Comparison of ENCODE assay signal across 9 cellular contexts in the genomic region with DNA sequence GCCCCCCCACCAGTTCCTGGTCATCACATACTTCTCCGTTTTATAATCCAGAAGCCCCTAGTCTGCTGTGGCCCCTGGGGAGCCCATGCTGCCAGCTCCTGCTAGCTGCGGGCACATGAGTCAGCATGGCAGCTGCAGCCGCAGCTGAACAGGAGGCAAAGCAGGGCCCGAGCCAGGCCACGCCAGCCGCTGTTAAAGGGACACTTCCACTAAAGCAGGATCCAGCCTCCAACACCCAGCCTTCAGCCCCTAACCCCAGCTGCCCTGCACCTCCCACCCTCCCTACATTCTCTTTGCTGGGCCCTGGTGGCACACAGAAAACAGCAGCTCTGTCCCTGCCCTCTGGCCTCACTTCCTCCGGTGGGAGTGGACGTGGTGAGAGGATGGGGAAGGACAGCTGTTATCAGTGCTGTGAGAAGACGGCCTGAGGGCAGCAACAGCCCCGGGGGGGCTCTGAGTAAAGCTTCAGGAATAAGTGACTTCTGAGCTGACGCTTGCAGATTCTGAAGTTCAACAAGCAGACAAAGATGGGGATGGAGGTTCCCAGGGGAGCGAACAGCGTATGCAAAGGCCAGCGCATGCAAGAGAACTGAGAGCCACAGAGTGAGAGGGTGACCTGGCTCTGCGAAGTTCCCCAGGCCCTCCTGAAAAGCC. TPM values are rescaled to one million over a fixed set of nuclear protein-coding genes. Genes with fewer than 3 reads are reported as not detected.
A peak's percentile ranks its signal among the peaks of the same experiment; 100 is the strongest.
DNase-seq lines count a peak whose midpoint lies in the region; ATAC-seq and TF ChIP-seq lines count a peak whose summit lies in the region.
"Had no signal": no experiment of that assay in that cellular context is flagged by ENCODE, and none has a peak within 500 bp of the region (broad histone marks: within the 10 kb centered on the region; RNA-seq: fewer than 3 reads in every experiment).

No MANE protein-coding gene starts in this region.

- H3K4me2 ChIP-seq in BLaER1, result peak overlapping the region; percentile 86

- H3K27me3 ChIP-seq in BLaER1 (no peaks in the 10 kb centered on the region), psoas muscle (ENCODE audit: insufficient read depth in 3 of 3, low read length in 2 of 3) (no peaks in the 10 kb centered on the region)

- POLR2A ChIA-PET in WTC11 (lab: Charles Lee), result interaction anchor here (1.0 kb wide), 1 partner anchor 24 kb away, joined by 3 read pairs; no protein-coding TSS in a partner anchor

- intact Hi-C loops in Right ventricle myocardium superior (cut with DNase I) (no loop called here), psoas muscle (cut with DNase I) (loop anchor here in 1 of 2 donors (2.0 kb wide), 2 partner anchors 30 to 64 kb away; partner anchors contain the start of gene P2RX6)

- peak; percentile 20 for ATAC-seq in HG03354 (IDR thresholded peaks at IDR 0.05; ENCODE audit: poor library complexity, severe bottlenecking, unreplicated experiment)
- ATAC-seq in WTC11, result no peak
- peak; percentile 64 for ATAC-seq in Right ventricle myocardium superior (ENCODE audit: poor library complexity)
- peak; percentile 89 to 95 (median 92) for ATAC-seq in psoas muscle
- ATAC-seq in GM19395 (IDR thresholded peaks at IDR 0.05; ENCODE audit: unreplicated experiment), result no peak

- H3K9me3 Mint-ChIP-seq in WTC11, result no peaks in the 10 kb centered on the region

- CTCF ChIA-PET in WTC11 (lab: Charles Lee), result interaction anchor here (0.6 to 3.7 kb wide), 5 partner anchors 10 to 128 kb away, joined by 3 to 15 read pairs (median 7); partner anchors contain the start of gene CRKL

- H3K9me3 ChIP-seq in BLaER1 (no peaks in the 10 kb centered on the region), psoas muscle (no peaks in the 10 kb centered on the region)

- peak overlapping the region; percentile 89 for H3K4me3 Mint-ChIP-seq in WTC11

- DNase-seq in WTC11 (ENCODE audit: low spot score), result no peak
- DNase-seq in Right ventricle myocardium superior, result no peak
- DNase-seq in psoas muscle, result peak; percentile 67 to 86
- no peak for DNase-seq in dedifferentiated amniotic fluid mesenchymal stem cell (ENCODE audit: extremely low spot score)
- DNase-seq in NCI-H187 (lab: John Stamatoyannopoulos, UW), result no peak

- TF ChIP-seq CTCF in WTC11 (IDR thresholded peaks at IDR 0.05) (no peak), psoas muscle (IDR thresholded peaks at IDR 0.05) (no peak)

- H3K4me1 ChIP-seq in BLaER1 (peaks cover 29% of the 10 kb centered on the region), psoas muscle (peaks cover 12% of the 10 kb centered on the region)

- H3K4me1 Mint-ChIP-seq in WTC11, result peaks cover 11% of the 10 kb centered on the region

- H3K27me3 Mint-ChIP-seq in WTC11 (ENCODE audit: low read depth), result peaks cover 23% of the 10 kb centered on the region

- peak overlapping the region; percentile 42 for H3K4me3 ChIP-seq in BLaER1
- H3K4me3 ChIP-seq in psoas muscle, result peak overlapping the region; percentile 77
- H3K4me3 ChIP-seq: lung had no signal

- peaks cover 6% of the 10 kb centered on the region; the same call in 1 of the 2 replicates for H4K20me1 ChIP-seq in BLaER1

- WGBS in psoas muscle, 3 donors, result 6 to 9% (median 7%) methylated on average over 15 of the region's 15 CpGs

- no peak overlapping the region for H3K27ac Mint-ChIP-seq in WTC11

- H3K27ac ChIP-seq in BLaER1 (no peak overlapping the region), psoas muscle (peak overlapping the region; percentile 75)

- H3K36me3 ChIP-seq in BLaER1 (no peaks in the 10 kb centered on the region), psoas muscle (ENCODE audit: insufficient read depth in 1 of 2, low read depth in 1 of 2) (peaks cover 0 to 6% of the 10 kb centered on the region in 2 donors)

- no peaks in the 10 kb centered on the region for H3K36me3 Mint-ChIP-seq in WTC11

- peak overlapping the region; percentile 40; the same call in 1 of the 2 replicates for H3K9ac ChIP-seq in BLaER1

TF ChIP-seq in WTC11, 78 proteins besides CTCF, POLR2A, EP300 and RAD21:
- TF ChIP-seq, protein P1, sequence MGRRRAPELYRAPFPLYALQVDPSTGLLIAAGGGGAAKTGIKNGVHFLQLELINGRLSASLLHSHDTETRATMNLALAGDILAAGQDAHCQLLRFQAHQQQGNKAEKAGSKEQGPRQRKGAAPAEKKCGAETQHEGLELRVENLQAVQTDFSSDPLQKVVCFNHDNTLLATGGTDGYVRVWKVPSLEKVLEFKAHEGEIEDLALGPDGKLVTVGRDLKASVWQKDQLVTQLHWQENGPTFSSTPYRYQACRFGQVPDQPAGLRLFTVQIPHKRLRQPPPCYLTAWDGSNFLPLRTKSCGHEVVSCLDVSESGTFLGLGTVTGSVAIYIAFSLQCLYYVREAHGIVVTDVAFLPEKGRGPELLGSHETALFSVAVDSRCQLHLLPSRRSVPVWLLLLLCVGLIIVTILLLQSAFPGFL (CRISPR knock-in tag; IDR thresholded peaks at IDR 0.05; ENCODE audit: borderline replicate concordance), result no peak
- no peak for TF ChIP-seq ATF3 (CRISPR knock-in tag; conservative IDR thresholded peaks at IDR 0.05)
- TF ChIP-seq FOXK1 (CRISPR knock-in tag; IDR thresholded peaks at IDR 0.05), result no peak

RNA-seq across cellular contexts. Expression of gene LRRC74B, which starts 0.7 kb away (rescaled TPM):
- not detected in 3 replicates for total RNA-seq in WTC11 (2021)
- not detected for total RNA-seq in Right ventricle myocardium superior
- total RNA-seq in psoas muscle, result under 1 TPM in 2 of 4 donors, not detected in 2; 0.22 to 0.30 TPM
- under 1 TPM in 1 of 3 donors, not detected in 2; 0.51 TPM for polyA plus RNA-seq in psoas muscle

RNA-seq across cellular contexts. Expression of gene SLC7A4, which starts 12.7 kb away (rescaled TPM):
- total RNA-seq in WTC11 (2021), result 0.21 to 0.50 TPM (median 0.37 TPM) in 3 replicates
- 0.16 TPM for total RNA-seq in Right ventricle myocardium superior
- total RNA-seq in psoas muscle, result under 1 TPM in 1 of 4 donors, not detected in 3; 0.08 TPM
- polyA plus RNA-seq in psoas muscle, result under 1 TPM in 2 of 3 donors, not detected in 1; 0.10 to 0.87 TPM

RNA-seq across cellular contexts. Expression of gene P2RX6, which starts 30.1 kb away (rescaled TPM):
- total RNA-seq in WTC11 (2021) (0.13 to 0.69 TPM (median 0.30 TPM) in 3 replicates), Right ventricle myocardium superior (3.9 TPM), psoas muscle (10 to 100 TPM; 23.7 to 47.7 (median 36.1) TPM)
- polyA plus RNA-seq in psoas muscle, result 10 to 100 TPM; 11.3 to 40.4 (median 26.2) TPM

RNA-seq across cellular contexts. Expression of gene THAP7, which starts 43.1 kb away (rescaled TPM):
- 18.7 to 23.9 TPM (median 19.3 TPM) in 3 replicates for total RNA-seq in WTC11 (2021)
- total RNA-seq in Right ventricle myocardium superior, result 19.4 TPM
- 10 to 100 TPM; 25.2 to 39.2 (median 28.6) TPM for total RNA-seq in psoas muscle
- 10 to 100 TPM; 48.9 to 67.5 (median 52.0) TPM for polyA plus RNA-seq in psoas muscle

Comparison
In these comparisons a context has a peak if more than half of its experiments do, and no peak if none do; other contexts are left out.
1. ATAC-seq: peak in HG03354 (single experiment), Right ventricle myocardium superior (single experiment) and psoas muscle (4 of 4); none in WTC11 (single experiment) and GM19395 (single experiment).
2. DNase-seq: peak in psoas muscle (2 of 2); none in WTC11 (single experiment), Right ventricle myocardium superior (single experiment), dedifferentiated amniotic fluid mesenchymal stem cell (single experiment) and NCI-H187 (0 of 2).